ENCODE assay signal across 8 cellular contexts in the genomic region with DNA sequence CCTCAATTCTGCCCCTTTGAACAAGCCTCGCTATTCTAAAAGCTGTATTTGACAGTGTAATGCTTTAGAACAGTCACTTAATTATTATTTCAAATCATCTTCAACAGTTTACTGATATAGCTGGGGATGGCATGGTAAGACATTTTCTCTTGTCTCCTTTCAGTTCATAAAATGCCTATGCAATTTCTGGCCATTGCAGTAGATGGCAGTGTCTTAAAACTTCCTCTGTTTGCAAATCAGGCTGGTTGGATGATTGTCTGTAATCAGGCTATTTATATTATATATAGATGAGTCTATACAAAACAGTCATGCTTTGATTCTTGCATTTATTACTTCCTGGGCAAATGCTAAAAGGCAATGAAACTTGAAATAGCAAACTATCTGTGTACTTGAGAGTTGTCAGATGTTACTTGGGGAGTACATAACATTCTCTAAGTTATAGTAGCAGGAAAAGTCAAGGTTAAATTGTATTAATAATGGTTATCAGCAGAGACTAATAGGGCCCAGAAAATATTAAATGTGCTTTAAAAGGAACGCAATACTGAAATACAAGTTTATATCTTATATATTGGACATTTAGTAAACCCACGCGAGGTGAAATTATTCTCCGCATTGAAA. TPM values are rescaled to one million over a fixed set of nuclear protein-coding genes. Genes with fewer than 3 reads are reported as not detected.
DNase-seq lines count a peak whose midpoint lies in the region; ATAC-seq and TF ChIP-seq lines count a peak whose summit lies in the region.

No MANE protein-coding gene starts in this region.

- H3F3A ChIP-seq in Loucy (ENCODE audit: low read depth), result no peaks in the 10 kb centered on the region

- H3K27ac ChIP-seq in heart right ventricle (no peak overlapping the region), tibial artery (no peak overlapping the region)

- peaks cover 0 to 13% (median 0%) of the 10 kb centered on the region in 11 donors for H3K9me3 ChIP-seq in heart right ventricle
- no peaks in the 10 kb centered on the region for H3K9me3 ChIP-seq in Loucy (ENCODE audit: insufficient read depth, low read depth, low read length)
- no peaks in the 10 kb centered on the region for H3K9me3 ChIP-seq in tibial artery

- intact Hi-C loops in heart right ventricle (cut with DNase I), result loop anchor here in 4 of 10 donors (2.0 to 10.0 kb wide), 4 partner anchors 262 to 644 kb away; no protein-coding TSS in a partner anchor
- intact Hi-C loops in left ventricle myocardium superior (cut with micrococcal nuclease), result no loop called here
- intact Hi-C loops in tibial artery (cut with DNase I; ENCODE audit: low total_unique reads), result no loop called here

- H2AFZ ChIP-seq in Loucy (ENCODE audit: low read length), result peak overlapping the region; percentile 82

- no peak overlapping the region for H3K9ac ChIP-seq in Loucy (ENCODE audit: low read depth, low read length, poor library complexity, severe bottlenecking)

- H3K4me1 ChIP-seq in heart right ventricle (no peaks in the 10 kb centered on the region), Loucy (ENCODE audit: insufficient read depth, low read length, poor library complexity, severe bottlenecking) (no peaks in the 10 kb centered on the region), tibial artery (no peaks in the 10 kb centered on the region)

- H3K36me3 ChIP-seq in heart right ventricle (no peaks in the 10 kb centered on the region), Loucy (ENCODE audit: insufficient read depth, low read length) (no peaks in the 10 kb centered on the region), tibial artery (no peaks in the 10 kb centered on the region)

- no peak for ATAC-seq in heart right ventricle
- ATAC-seq in left ventricle myocardium superior, result no peak
- ATAC-seq in HG03095 (IDR thresholded peaks at IDR 0.05; ENCODE audit: unreplicated experiment), result no peak

- H4K20me1 ChIP-seq in Loucy (ENCODE audit: insufficient read depth, low read length, poor library complexity, severe bottlenecking), result no peaks in the 10 kb centered on the region

- WGBS in heart right ventricle, 2 donors, result 87 to 90% methylated on average over 5 of the region's 5 CpGs

- H3K79me2 ChIP-seq in Loucy (ENCODE audit: insufficient read depth, low read length), result no peaks in the 10 kb centered on the region

- H3K4me2 ChIP-seq in Loucy (ENCODE audit: low read depth, low read length, poor library complexity, severe bottlenecking), result no peak overlapping the region

- H3K4me3 ChIP-seq in heart right ventricle, result no peak overlapping the region
- H3K4me3 ChIP-seq in Loucy (ENCODE audit: low read length, poor library complexity, severe bottlenecking), result no peak overlapping the region
- H3K4me3 ChIP-seq in tibial artery, result no peak overlapping the region

- DNase-seq in heart right ventricle (no peak), left ventricle myocardium superior (no peak), SW480 (ENCODE audit: low spot score) (peak; percentile 76), iPS-NIHi11 (ENCODE audit: low spot score) (peak; percentile 46), tibial artery (no peak)
- DNase-seq in stimulated activated CD8-positive, alpha-beta memory T cell treated with anti-CD3 and anti-CD28 coated beads, Interleukin-4, amount 100 ng/mL, for 48 hours, result no peak

- TF ChIP-seq CTCF in heart right ventricle (IDR thresholded peaks at IDR 0.05) (peak in 8 of 9 donors; percentile 11 to 65 (median 43)), Loucy (conservative IDR thresholded peaks at IDR 0.05; ENCODE audit: low read length) (peak; percentile 77), tibial artery (IDR thresholded peaks at IDR 0.05) (peak in 1 of 2 experiments; percentile 14)

- H3K27me3 ChIP-seq in heart right ventricle (peaks cover 0 to 8% (median 0%) of the 10 kb centered on the region in 7 donors), Loucy (ENCODE audit: insufficient read depth, low read length, poor library complexity, severe bottlenecking) (no peaks in the 10 kb centered on the region), tibial artery (no peaks in the 10 kb centered on the region)

- no peaks in the 10 kb centered on the region for H3K9me2 ChIP-seq in Loucy (replicated peaks; ENCODE audit: low read depth, low read length)

RNA-seq across cellular contexts. Expression of gene LHFPL3, which starts 55.5 kb away (rescaled TPM):
- total RNA-seq in heart right ventricle (not detected), left ventricle myocardium superior (not detected)
- polyA plus RNA-seq in heart right ventricle, result not detected

Comparison
In these comparisons a context has a peak if more than half of its experiments do, and no peak if none do; other contexts are left out.
1. DNase-seq: peak in SW480 (single experiment) and iPS-NIHi11 (single experiment); none in heart right ventricle (0 of 2), left ventricle myocardium superior (single experiment), stimulated activated CD8-positive, alpha-beta memory T cell treated with anti-CD3 and anti-CD28 coated beads, Interleukin-4, amount 100 ng/mL, for 48 hours (single experiment) and tibial artery (0 of 2).